Comparison of ENCODE assay signal across 2 cellular contexts in genomic region chr10:113875212-113875611, GRCh38.
A peak's percentile ranks its signal among the peaks of the same experiment; 100 is the strongest.
TF ChIP-seq lines count a peak whose summit lies in the region.

No MANE protein-coding gene starts in this region.

TF ChIP-seq in GM12878, 131 proteins besides CTCF, POLR2A, EP300 and RAD21:
- no peak for TF ChIP-seq SPI1 (IDR thresholded peaks at IDR 0.05; ENCODE audit: borderline replicate concordance, insufficient read depth, low read depth, low read length)
- TF ChIP-seq NFXL1 (IDR thresholded peaks at IDR 0.05; ENCODE audit: borderline replicate concordance) = no peak
- peak; percentile 2; the same call in 1 of the 2 replicates for TF ChIP-seq RUNX3 (IDR thresholded peaks at IDR 0.05; ENCODE audit: low read length)
- TF ChIP-seq EED (IDR thresholded peaks at IDR 0.05; ENCODE audit: low read depth) = no peak

TF ChIP-seq in endothelial cell of umbilical vein, 7 proteins besides CTCF, POLR2A, EP300 and RAD21:
- TF ChIP-seq MAX (IDR thresholded peaks at IDR 0.05; ENCODE audit: insufficient read depth, insufficient read length) (no peak), POLR2AphosphoS5 (IDR thresholded peaks at IDR 0.05; ENCODE audit: insufficient read depth, low read depth, low read length) (no peak), EZH2 (IDR thresholded peaks at IDR 0.05; ENCODE audit: borderline replicate concordance, low read depth, low read length, severe bottlenecking) (no peak), GATA2 (IDR thresholded peaks at IDR 0.05; ENCODE audit: insufficient read depth, insufficient read length, low read depth, low read length) (no peak), MYC (IDR thresholded peaks at IDR 0.05; ENCODE audit: low read depth, low read length) (no peak), FOS (IDR thresholded peaks at IDR 0.05; ENCODE audit: borderline replicate concordance, insufficient read depth, low read length) (no peak), JUN (IDR thresholded peaks at IDR 0.05; ENCODE audit: borderline replicate concordance, insufficient read depth, insufficient read length, low read depth) (no peak)
